Comparison of ENCODE assay signal across 9 cellular contexts in genomic region chrX:55135171-55135570, GRCh38. TPM values are rescaled to one million over a fixed set of nuclear protein-coding genes. Genes with fewer than 3 reads are reported as not detected.
DNase-seq lines count a peak whose midpoint lies in the region; ATAC-seq and TF ChIP-seq lines count a peak whose summit lies in the region.
"Had no signal": no experiment of that assay in that cellular context is flagged by ENCODE, and none has a peak within 500 bp of the region (broad histone marks: within the 10 kb centered on the region; RNA-seq: fewer than 3 reads in every experiment).

No MANE protein-coding gene starts in this region.

- H3K27ac ChIP-seq in IMR-90 (ENCODE audit: insufficient read depth, low read length) (no peak overlapping the region), neuronal stem cell (replicated peaks; ENCODE audit: low read length) (no peak overlapping the region)
- H3K27ac ChIP-seq: SJSA1 had no signal

- no peak overlapping the region for H2BK12ac ChIP-seq in neuronal stem cell (ENCODE audit: low read length)

- no peaks in the 10 kb centered on the region for H3K4me1 Mint-ChIP-seq in activated CD4-positive, alpha-beta T cell treated with anti-CD3 and anti-CD28 coated beads for 36 hours

- H2BK120ac ChIP-seq in IMR-90 (ENCODE audit: low read depth, low read length) (no peak overlapping the region), neuronal stem cell (ENCODE audit: low read depth, low read length) (no peak overlapping the region)

- H4K8ac ChIP-seq in IMR-90 (ENCODE audit: low read depth in 2 of 2, low read length in 2 of 2) (no peak overlapping the region), neuronal stem cell (ENCODE audit: low read depth, low read length) (no peak overlapping the region)

- DNase-seq in DMS153 (lab: John Stamatoyannopoulos, UW) (peak; percentile 0), IMR-90 (peak; percentile 31), neuronal stem cell (ENCODE audit: low spot score) (peak; percentile 1)
- DNase-seq in activated CD4-positive, alpha-beta T cell treated with anti-CD3 and anti-CD28 coated beads for 36 hours: peak; percentile 54
- DNase-seq in effector CD8-positive, alpha-beta T cell (lab: John Stamatoyannopoulos, UW): no peak

- no peak for TF ChIP-seq POLR2A in IMR-90 (IDR thresholded peaks at IDR 0.05; ENCODE audit: low read depth, low read length)

- POLR2A ChIA-PET in IMR-90 (lab: Charles Lee; ENCODE audit: unreplicated experiment): no interaction called here
- POLR2A ChIA-PET in activated CD4-positive, alpha-beta T cell treated with anti-CD3 and anti-CD28 coated beads for 36 hours (lab: Charles Lee): no interaction called here

- H3K9me3 ChIP-seq in IMR-90 (ENCODE audit: control insufficient read depth, insufficient read depth, low read length) (no peaks in the 10 kb centered on the region), neuronal stem cell (replicated peaks in 1 of 2; ENCODE audit: control insufficient read depth in 2 of 2, insufficient read depth in 1 of 2, low read depth in 1 of 2, low read length in 2 of 2) (no peaks in the 10 kb centered on the region)
- H3K9me3 ChIP-seq: SJSA1 had no signal

- H3K56ac ChIP-seq in IMR-90 (ENCODE audit: extremely low read depth, insufficient read depth, low read length): no peak overlapping the region

- H3K4me3 Mint-ChIP-seq in activated CD4-positive, alpha-beta T cell treated with anti-CD3 and anti-CD28 coated beads for 36 hours: no peak overlapping the region

- no CpG with 5 or more reads among the region's 1 CpG for WGBS in IMR-90 (ENCODE audit: extremely low coverage in 2 of 2, insufficient read length in 1 of 2), 2 experiments
- WGBS in neuronal stem cell (ENCODE audit: extremely low coverage in 2 of 2, insufficient read length in 2 of 2, insufficient replicate concordance in 1 of 2), 2 donors: no CpG with 5 or more reads among the region's 1 CpG

- H3K9me3 Mint-ChIP-seq in activated CD4-positive, alpha-beta T cell treated with anti-CD3 and anti-CD28 coated beads for 36 hours (ENCODE audit: low read depth): no peaks in the 10 kb centered on the region

- H3K9me1 ChIP-seq in IMR-90 (ENCODE audit: insufficient read depth, low read length): no peaks in the 10 kb centered on the region

- H2BK15ac ChIP-seq in IMR-90 (ENCODE audit: low read depth, low read length) (no peak overlapping the region), neuronal stem cell (ENCODE audit: low read length) (no peak overlapping the region)

- H2AFZ ChIP-seq in IMR-90 (replicated peaks; ENCODE audit: low read length, poor library complexity) (no peak overlapping the region), neuronal stem cell (ENCODE audit: low read length) (no peak overlapping the region)

- in situ Hi-C loops in IMR-90 (cut with MboI; ENCODE audit: low sequenced_read_pairs): loop anchor here (10.0 kb wide), 1 partner anchor 1120 kb away; no protein-coding TSS in a partner anchor

- H3K9ac ChIP-seq in IMR-90 (ENCODE audit: low read depth, low read length): no peak overlapping the region
- no peak overlapping the region for H3K9ac ChIP-seq in neuronal stem cell (ENCODE audit: low read depth, low read length, poor library complexity)

- intact Hi-C loops in IMR-90 (cut with micrococcal nuclease): loop anchor here (1.0 to 10.0 kb wide), 3 partner anchors 26 to 582 kb away; partner anchors contain the start of gene RRAGB
- intact Hi-C loops in activated CD4-positive, alpha-beta T cell treated with anti-CD3 and anti-CD28 coated beads for 36 hours (cut with DNase I, micrococcal nuclease): loop anchor here (1.0 to 10.0 kb wide), 3 partner anchors 208 to 1113 kb away; no protein-coding TSS in a partner anchor

- ATAC-seq in IMR-90 (ENCODE audit: low read depth): peak; percentile 70
- ATAC-seq in activated CD4-positive, alpha-beta T cell treated with anti-CD3 and anti-CD28 coated beads for 36 hours: no peak
- ATAC-seq in esophagus mucosa: peak; percentile 52
- no peak for ATAC-seq in activated CD4-positive, CD25-positive, alpha-beta regulatory T cell treated with anti-CD3 and anti-CD28 coated beads, Interleukin-2, amount 50 U/mL, for 24 hours
- no peak for ATAC-seq in GM21825 (IDR thresholded peaks at IDR 0.05; ENCODE audit: unreplicated experiment)

- peaks cover 8% of the 10 kb centered on the region for H3K27me3 ChIP-seq in IMR-90 (ENCODE audit: control insufficient read depth, insufficient read depth, low read length)
- peaks cover 0 to 11% (median 0%) of the 10 kb centered on the region in 3 experiments for H3K27me3 ChIP-seq in neuronal stem cell (ENCODE audit: control insufficient read depth in 3 of 3, insufficient read depth in 3 of 3, low read depth in 1 of 3, low read length in 3 of 3)
- H3K27me3 ChIP-seq: SJSA1 had no signal

- H3K23ac ChIP-seq in IMR-90 (ENCODE audit: low read depth, low read length): no peak overlapping the region
- no peak overlapping the region for H3K23ac ChIP-seq in neuronal stem cell (ENCODE audit: low read depth, low read length, poor library complexity)

- H3K4me1 ChIP-seq in IMR-90 (ENCODE audit: control insufficient read depth, insufficient read depth, low read length): no peaks in the 10 kb centered on the region
- no peaks in the 10 kb centered on the region for H3K4me1 ChIP-seq in neuronal stem cell (ENCODE audit: control insufficient read depth in 2 of 2, insufficient read depth in 1 of 2, low read depth in 1 of 2, low read length in 2 of 2)
- H3K4me1 ChIP-seq: SJSA1 had no signal

- no peaks in the 10 kb centered on the region for H4K20me1 ChIP-seq in IMR-90 (ENCODE audit: insufficient read depth, low read length)

- no peak overlapping the region for H3K4me3 ChIP-seq in IMR-90 (ENCODE audit: insufficient read depth, low read depth, low read length)
- H3K4me3 ChIP-seq in neuronal stem cell (ENCODE audit: low read length in 2 of 2): no peak overlapping the region
- H3K4me3 ChIP-seq: SJSA1 had no signal

- no peak overlapping the region for H4K5ac ChIP-seq in IMR-90 (ENCODE audit: low read depth, low read length)

- no peak overlapping the region for H3K27ac Mint-ChIP-seq in activated CD4-positive, alpha-beta T cell treated with anti-CD3 and anti-CD28 coated beads for 36 hours

- peak; percentile 73 for TF ChIP-seq RAD21 in IMR-90 (IDR thresholded peaks at IDR 0.05; ENCODE audit: low read length)

- H3K18ac ChIP-seq in IMR-90 (ENCODE audit: low read depth, low read length) (no peak overlapping the region), neuronal stem cell (ENCODE audit: low read length) (no peak overlapping the region)

- H2BK5ac ChIP-seq in IMR-90 (ENCODE audit: low read depth, low read length, poor library complexity, severe bottlenecking) (no peak overlapping the region), neuronal stem cell (ENCODE audit: low read length) (no peak overlapping the region)

- H3K14ac ChIP-seq in IMR-90 (replicated peaks; ENCODE audit: low read depth, low read length) (no peak overlapping the region), neuronal stem cell (ENCODE audit: low read length) (no peak overlapping the region)

- H3K27me3 Mint-ChIP-seq in activated CD4-positive, alpha-beta T cell treated with anti-CD3 and anti-CD28 coated beads for 36 hours: no peaks in the 10 kb centered on the region

- peak; percentile 59 for TF ChIP-seq CTCF in IMR-90 (conservative IDR thresholded peaks at IDR 0.05; ENCODE audit: low read depth, low read length)

- H2BK20ac ChIP-seq in IMR-90 (ENCODE audit: low read depth, low read length): no peak overlapping the region

- H3K79me1 ChIP-seq in IMR-90 (ENCODE audit: low read depth in 1 of 2, low read length in 2 of 2): no peaks in the 10 kb centered on the region
- H3K79me1 ChIP-seq in neuronal stem cell (ENCODE audit: low read depth, low read length): no peaks in the 10 kb centered on the region

- H2AK5ac ChIP-seq in IMR-90 (ENCODE audit: low read depth, low read length) (no peak overlapping the region), neuronal stem cell (ENCODE audit: low read depth, low read length) (no peak overlapping the region)

- dilution Hi-C loops in IMR-90 (cut with HindIII; ENCODE audit: low sequenced_read_pairs, unreplicated experiment): no loop called here

- H3K4me2 ChIP-seq in IMR-90 (ENCODE audit: low read depth, low read length): no peak overlapping the region
- no peak overlapping the region for H3K4me2 ChIP-seq in neuronal stem cell (ENCODE audit: insufficient read depth, low read length, poor library complexity, severe bottlenecking)

- H3K36me3 Mint-ChIP-seq in activated CD4-positive, alpha-beta T cell treated with anti-CD3 and anti-CD28 coated beads for 36 hours (ENCODE audit: low read depth): no peaks in the 10 kb centered on the region

- BruUV-seq in IMR-90 (replicated peaks; lab: Mats Ljungman, UMichigan): no TSS peak

- no peak overlapping the region for H2AK9ac ChIP-seq in IMR-90 (replicated peaks; ENCODE audit: low read depth, low read length, poor library complexity)

- H4K91ac ChIP-seq in IMR-90 (ENCODE audit: insufficient read depth, low read depth, low read length) (no peak overlapping the region), neuronal stem cell (ENCODE audit: low read depth, low read length, poor library complexity) (no peak overlapping the region)

- H3K4ac ChIP-seq in IMR-90 (ENCODE audit: low read depth, low read length) (no peak overlapping the region), neuronal stem cell (ENCODE audit: low read length) (no peak overlapping the region)

- H3K36me3 ChIP-seq in IMR-90 (ENCODE audit: control insufficient read depth, insufficient read depth, low read length) (no peaks in the 10 kb centered on the region), neuronal stem cell (replicated peaks in 1 of 2; ENCODE audit: control insufficient read depth in 2 of 2, insufficient read depth in 2 of 2, low read length in 2 of 2) (no peaks in the 10 kb centered on the region)
- H3K36me3 ChIP-seq: SJSA1 had no signal

- CTCF ChIA-PET in IMR-90 (lab: Yijun Ruan, JAX): interaction anchor here (1.6 kb wide), 1 partner anchor 1113 kb away, joined by 9 read pairs; no protein-coding TSS in a partner anchor
- CTCF ChIA-PET in activated CD4-positive, alpha-beta T cell treated with anti-CD3 and anti-CD28 coated beads for 36 hours (lab: Charles Lee): interaction anchor here (1.0 to 1.8 kb wide), 4 partner anchors 209 to 1113 kb away, joined by 3 to 6 read pairs (median 4); no protein-coding TSS in a partner anchor

TF ChIP-seq in IMR-90, 13 proteins besides CTCF, POLR2A, EP300 and RAD21 (continues in another document):
- TF ChIP-seq SMC3 (IDR thresholded peaks at IDR 0.05; ENCODE audit: low read depth, low read length): peak; percentile 61

RNA-seq across cellular contexts. Expression of gene PAGE2, which starts 46.4 kb away (rescaled TPM):
- not detected in 2 replicates for total RNA-seq in IMR-90 (2012; rRNA removed)
- not detected in 2 replicates for polyA plus RNA-seq in IMR-90 (2012; rRNA removed)
- polyA plus RNA-seq in IMR-90 (2012; cell fraction: cytosol; rRNA removed): not detected in 2 replicates
- not detected in 2 replicates for polyA plus RNA-seq in IMR-90 (2012; cell fraction: nucleus; rRNA removed; ENCODE audit: low replicate concordance)
- not detected for total RNA-seq in activated CD4-positive, alpha-beta T cell treated with anti-CD3 and anti-CD28 coated beads for 36 hours
- total RNA-seq in esophagus mucosa: not detected
- polyA plus RNA-seq in neuronal stem cell (2013, experiment 1 of 2): 0.20 TPM
- polyA plus RNA-seq in neuronal stem cell (2013, experiment 2 of 2): not detected
- total RNA-seq: SJSA1 had no signal

Comparison
In these comparisons a context has a peak if more than half of its experiments do, and no peak if none do; other contexts are left out.
1. ATAC-seq: peak in IMR-90 (single experiment) and esophagus mucosa (single experiment); none in activated CD4-positive, alpha-beta T cell treated with anti-CD3 and anti-CD28 coated beads for 36 hours (single experiment), activated CD4-positive, CD25-positive, alpha-beta regulatory T cell treated with anti-CD3 and anti-CD28 coated beads, Interleukin-2, amount 50 U/mL, for 24 hours (0 of 2) and GM21825 (single experiment).